In genomic region chr7:129225206-129225930, GRCh38 we compare ENCODE assay signal across 8 cellular contexts. TPM values are rescaled to one million over a fixed set of nuclear protein-coding genes. Genes with fewer than 3 reads are reported as not detected.
DNase-seq lines count a peak whose midpoint lies in the region; ATAC-seq and TF ChIP-seq lines count a peak whose summit lies in the region.

No MANE protein-coding gene starts in this region.

- H3K9me3 Mint-ChIP-seq in activated naive CD8-positive, alpha-beta T cell treated with anti-CD3 and anti-CD28 coated beads, Interleukin-2, amount 50 U/mL, for 24 hours, result no peaks in the 10 kb centered on the region

- peak overlapping the region; percentile 82 to 86 for H3K4me3 ChIP-seq in right atrium auricular region

- peak overlapping the region; percentile 94 to 98 for H3K27ac ChIP-seq in right atrium auricular region

- no peaks in the 10 kb centered on the region for H3K27me3 Mint-ChIP-seq in activated naive CD8-positive, alpha-beta T cell treated with anti-CD3 and anti-CD28 coated beads, Interleukin-2, amount 50 U/mL, for 24 hours

- no peaks in the 10 kb centered on the region for H3K27me3 ChIP-seq in right atrium auricular region

- H3K27ac Mint-ChIP-seq in activated naive CD8-positive, alpha-beta T cell treated with anti-CD3 and anti-CD28 coated beads, Interleukin-2, amount 50 U/mL, for 24 hours, result peak overlapping the region; percentile 49

- H3K36me3 ChIP-seq in right atrium auricular region, result no peaks in the 10 kb centered on the region

- ATAC-seq in GM21529 (IDR thresholded peaks at IDR 0.05; ENCODE audit: unreplicated experiment), result peak; percentile 36
- peak; percentile 64 for ATAC-seq in SK-N-SH treated with all-trans-retinoic acid at 6 μM for 48 hours
- peak; percentile 34 for ATAC-seq in activated naive CD8-positive, alpha-beta T cell treated with anti-CD3 and anti-CD28 coated beads, Interleukin-2, amount 50 U/mL, for 24 hours

- peak overlapping the region; percentile 89 for H3K4me3 Mint-ChIP-seq in activated naive CD8-positive, alpha-beta T cell treated with anti-CD3 and anti-CD28 coated beads, Interleukin-2, amount 50 U/mL, for 24 hours

- H3K4me1 Mint-ChIP-seq in activated naive CD8-positive, alpha-beta T cell treated with anti-CD3 and anti-CD28 coated beads, Interleukin-2, amount 50 U/mL, for 24 hours, result peaks cover 32% of the 10 kb centered on the region

- no peak for TF ChIP-seq CTCF in right atrium auricular region (IDR thresholded peaks at IDR 0.05)

- no peaks in the 10 kb centered on the region for H3K9me3 ChIP-seq in right atrium auricular region

- H3K4me1 ChIP-seq in right atrium auricular region, result peaks cover 0 to 14% of the 10 kb centered on the region in 2 donors

- DNase-seq in DMS79 (lab: John Stamatoyannopoulos, UW), result peak; percentile 36
- DNase-seq in HuH-7.5 (ENCODE audit: low spot score), result peak; percentile 52
- peak; percentile 62 for DNase-seq in activated naive CD8-positive, alpha-beta T cell treated with anti-CD3 and anti-CD28 coated beads, Interleukin-2, amount 50 U/mL, for 24 hours
- DNase-seq in right atrium auricular region (ENCODE audit: low spot score), result no peak
- DNase-seq in putamen (ENCODE audit: low spot score), result peak; percentile 47
- no peak for DNase-seq in NCI-H446 treated with DMSO at 0.1 percent for 48 hours (lab: John Stamatoyannopoulos, UW)

- H3K36me3 Mint-ChIP-seq in activated naive CD8-positive, alpha-beta T cell treated with anti-CD3 and anti-CD28 coated beads, Interleukin-2, amount 50 U/mL, for 24 hours (ENCODE audit: low read depth), result no peaks in the 10 kb centered on the region

TF ChIP-seq in SK-N-SH treated with all-trans-retinoic acid at 6 μM for 48 hours, 23 proteins besides CTCF, POLR2A, EP300 and RAD21:
- no peak for TF ChIP-seq TOX (CRISPR knock-in tag; IDR thresholded peaks at IDR 0.05; ENCODE audit: borderline replicate concordance)
- TF ChIP-seq CREB5 (CRISPR knock-in tag; IDR thresholded peaks at IDR 0.05; ENCODE audit: low read depth), result no peak
- TF ChIP-seq ZNF8 (CRISPR knock-in tag; IDR thresholded peaks at IDR 0.05), result no peak
- TF ChIP-seq ZFP3 (CRISPR knock-in tag; IDR thresholded peaks at IDR 0.05), result 0 out of 2 replicates have a peak, but pooled peaks have one; percentile 38
- TF ChIP-seq ZFP30 (CRISPR knock-in tag; IDR thresholded peaks at IDR 0.05), result no peak

RNA-seq across cellular contexts. Expression of gene AHCYL2, which starts 0.5 kb away (rescaled TPM):
- 1 to 10 TPM; 5.6 to 6.5 TPM for total RNA-seq in right atrium auricular region

RNA-seq across cellular contexts. Expression of gene SMO, which starts 36.9 kb away (rescaled TPM):
- 1 to 10 TPM; 4.7 to 9.9 TPM for total RNA-seq in right atrium auricular region

Comparison
In these comparisons a context has a peak if more than half of its experiments do, and no peak if none do; other contexts are left out.
1. DNase-seq: peak in DMS79 (single experiment), HuH-7.5 (single experiment), activated naive CD8-positive, alpha-beta T cell treated with anti-CD3 and anti-CD28 coated beads, Interleukin-2, amount 50 U/mL, for 24 hours (single experiment) and putamen (single experiment); none in right atrium auricular region (single experiment) and NCI-H446 treated with DMSO at 0.1 percent for 48 hours (single experiment).
2. Peak in every context shown above with its lines, with median percentiles within 50 percentile points of each other: ATAC-seq.